ENCODE assay signal across 7 cellular contexts in genomic region chr1:216310776-216311175, GRCh38.
A peak's percentile ranks its signal among the peaks of the same experiment; 100 is the strongest.
DNase-seq lines count a peak whose midpoint lies in the region; ATAC-seq and TF ChIP-seq lines count a peak whose summit lies in the region.

No MANE protein-coding gene starts in this region.

- H3K36me3 ChIP-seq in KMS-11 (ENCODE audit: insufficient read depth): no peaks in the 10 kb centered on the region
- H3K36me3 ChIP-seq in SK-N-SH (replicated peaks in 1 of 2; ENCODE audit: control insufficient read depth in 1 of 2, insufficient read depth in 2 of 2, low read length in 1 of 2): no peaks in the 10 kb centered on the region
- no peaks in the 10 kb centered on the region for H3K36me3 ChIP-seq in effector memory CD4-positive, alpha-beta T cell (ENCODE audit: control insufficient read depth, insufficient read depth, low read length)

- no peaks in the 10 kb centered on the region for H3K27me3 ChIP-seq in KMS-11 (ENCODE audit: insufficient read depth, low read depth)
- H3K27me3 ChIP-seq in SK-N-SH (ENCODE audit: insufficient read depth): no peaks in the 10 kb centered on the region
- H3K27me3 ChIP-seq in effector memory CD4-positive, alpha-beta T cell (replicated peaks; ENCODE audit: control insufficient read depth, insufficient read depth, low read length, poor library complexity, severe bottlenecking): no peaks in the 10 kb centered on the region

- H3F3A ChIP-seq in SK-N-SH (replicated peaks; ENCODE audit: insufficient read depth): no peaks in the 10 kb centered on the region

- no peak overlapping the region for H2AFZ ChIP-seq in KMS-11 (ENCODE audit: low read depth)
- H2AFZ ChIP-seq in SK-N-SH (ENCODE audit: low read depth): 0 out of 2 replicates have a peak overlapping the region, but pooled peaks have one; percentile 16

- H3K4me2 ChIP-seq in KMS-11 (no peak overlapping the region), SK-N-SH (no peak overlapping the region)

- no peaks in the 10 kb centered on the region for H3K9me3 ChIP-seq in SK-N-SH
- peaks cover 3% of the 10 kb centered on the region for H3K9me3 ChIP-seq in effector memory CD4-positive, alpha-beta T cell (ENCODE audit: control insufficient read depth, low read length)

- DNase-seq in SK-N-SH (no peak), iris pigment epithelial cell (ENCODE audit: low read depth) (peak; percentile 61), T1000 (lab: John Stamatoyannopoulos, UW) (no peak)
- DNase-seq in effector memory CD4-positive, alpha-beta T cell: no peak

- POLR2A ChIA-PET in SK-N-SH (lab: Yijun Ruan, JAX): interaction anchor here (0.6 kb wide), 1 partner anchor 181 kb away, joined by 3 read pairs; no protein-coding TSS in a partner anchor

- CTCF ChIA-PET in SK-N-SH (lab: Yijun Ruan, JAX): interaction anchor here (0.6 to 1.3 kb wide), 7 partner anchors 64 to 1867 kb away, joined by 3 to 5 read pairs (median 3); no protein-coding TSS in a partner anchor

- H3K9ac ChIP-seq in KMS-11: no peak overlapping the region
- no peak overlapping the region for H3K9ac ChIP-seq in SK-N-SH

- H4K20me1 ChIP-seq in KMS-11 (ENCODE audit: insufficient read depth) (no peaks in the 10 kb centered on the region), SK-N-SH (ENCODE audit: insufficient read depth) (no peaks in the 10 kb centered on the region)

- no peaks in the 10 kb centered on the region for H3K9me2 ChIP-seq in SK-N-SH

- TF ChIP-seq EP300 in SK-N-SH (IDR thresholded peaks at IDR 0.05; ENCODE audit: borderline replicate concordance in 1 of 2, low read depth in 1 of 2, low read length in 1 of 2): no peak

- H3K4me3 ChIP-seq in KMS-11 (IDR thresholded peaks at IDR 0.05; ENCODE audit: insufficient read depth, low read depth, low read length) (no peak overlapping the region), SK-N-SH (ENCODE audit: low read depth in 2 of 2, low read length in 1 of 2) (peak overlapping the region in 1 of 2 experiments; percentile 52; a peak in 1 of 4 replicates)
- H3K4me3 ChIP-seq in effector memory CD4-positive, alpha-beta T cell (ENCODE audit: insufficient read depth, low read depth, low read length, poor library complexity, severe bottlenecking): no peak overlapping the region

- TF ChIP-seq CTCF in GM12873 (IDR thresholded peaks at IDR 0.05; ENCODE audit: insufficient read depth, low read depth, low read length, missing control alignments) (peak; percentile 63), KMS-11 (conservative IDR thresholded peaks at IDR 0.05; ENCODE audit: low read depth, low read length) (peak; percentile 30; the same call in 1 of the 2 replicates), SK-N-SH (IDR thresholded peaks at IDR 0.05) (peak; percentile 71)

- H3K27ac ChIP-seq in KMS-11 (no peak overlapping the region), SK-N-SH (ENCODE audit: low read depth in 2 of 2, low read length in 1 of 2) (no peak overlapping the region)
- H3K27ac ChIP-seq in effector memory CD4-positive, alpha-beta T cell (ENCODE audit: insufficient read depth, low read length, poor library complexity, severe bottlenecking): no peak overlapping the region

- H3K79me2 ChIP-seq in KMS-11 (ENCODE audit: insufficient read depth, low read depth): no peaks in the 10 kb centered on the region
- H3K79me2 ChIP-seq in SK-N-SH (ENCODE audit: insufficient read depth): no peaks in the 10 kb centered on the region

- no peak for ATAC-seq in GM21360 (IDR thresholded peaks at IDR 0.05; ENCODE audit: unreplicated experiment)

- 17% methylated on average over 4 of the region's 4 CpGs for WGBS in SK-N-SH (ENCODE audit: low lambda C conversion rate)

- TF ChIP-seq RAD21 in SK-N-SH (IDR thresholded peaks at IDR 0.05; ENCODE audit: low read length): peak; percentile 69

- H3K4me1 ChIP-seq in KMS-11 (ENCODE audit: low read depth, poor library complexity, severe bottlenecking) (no peaks in the 10 kb centered on the region), SK-N-SH (ENCODE audit: control insufficient read depth in 1 of 2, insufficient read depth in 2 of 2, low read depth in 1 of 2, low read length in 1 of 2) (no peaks in the 10 kb centered on the region; a peak in 1 of 4 replicates)
- H3K4me1 ChIP-seq in effector memory CD4-positive, alpha-beta T cell (ENCODE audit: control insufficient read depth, insufficient read depth, low read length, poor library complexity, severe bottlenecking): no peaks in the 10 kb centered on the region

TF ChIP-seq in SK-N-SH, 30 proteins besides CTCF, POLR2A, EP300 and RAD21:
- TF ChIP-seq SMC3 (IDR thresholded peaks at IDR 0.05; ENCODE audit: low read depth, low read length) (peak; percentile 59), MEF2A (IDR thresholded peaks at IDR 0.05; ENCODE audit: borderline replicate concordance, low read depth) (no peak)
TF ChIP-seq in SK-N-SH: peak in this region for 1.
